In genomic region chr19:38045554-38046253, GRCh38 we compare ENCODE assay signal across 13 cellular contexts.
A peak's percentile ranks its signal among the peaks of the same experiment; 100 is the strongest.
DNase-seq lines count a peak whose midpoint lies in the region; ATAC-seq, FAIRE-seq and TF ChIP-seq lines count a peak whose summit lies in the region.
"Had no signal": no experiment of that assay in that cellular context is flagged by ENCODE, and none has a peak within 500 bp of the region (broad histone marks: within the 10 kb centered on the region; RNA-seq: fewer than 3 reads in every experiment).

No MANE protein-coding gene starts in this region.

- H3K27ac ChIP-seq in CD8-positive, alpha-beta T cell (ENCODE audit: low read depth, low read length): no peak overlapping the region
- no peak overlapping the region for H3K27ac ChIP-seq in body of pancreas
- H3K27ac ChIP-seq: dorsolateral prefrontal cortex, SK-N-MC, thoracic aorta had no signal

- no peaks in the 10 kb centered on the region for H3K27me3 ChIP-seq in CD8-positive, alpha-beta T cell (ENCODE audit: insufficient read depth, low read length)
- no peaks in the 10 kb centered on the region for H3K27me3 ChIP-seq in body of pancreas
- H3K27me3 ChIP-seq: BE2C, dorsolateral prefrontal cortex had no signal

- H3K4me3 ChIP-seq in CD8-positive, alpha-beta T cell (ENCODE audit: low read depth, low read length): no peak overlapping the region
- H3K4me3 ChIP-seq in body of pancreas: no peak overlapping the region
- H3K4me3 ChIP-seq: dorsolateral prefrontal cortex, SK-N-MC, thoracic aorta had no signal

- no peak for TF ChIP-seq CTCF in CD8-positive, alpha-beta T cell (IDR thresholded peaks at IDR 0.05)
- no peak for TF ChIP-seq CTCF in body of pancreas (IDR thresholded peaks at IDR 0.05)

- FAIRE-seq in GM19239 (lab: Jason Lieb, UNC): peak; percentile 64

- H3K4me1 ChIP-seq in CD8-positive, alpha-beta T cell (ENCODE audit: insufficient read depth, low read length): peaks cover 31% of the 10 kb centered on the region
- H3K4me1 ChIP-seq in body of pancreas: no peaks in the 10 kb centered on the region
- H3K4me1 ChIP-seq: BE2C had no signal

- no peak overlapping the region for H3K4me3 Mint-ChIP-seq in CD8-positive, alpha-beta T cell
- no peak overlapping the region for H3K4me3 Mint-ChIP-seq in activated CD8-positive, alpha-beta T cell treated with anti-CD3 and anti-CD28 coated beads, Interleukin-2, amount 10 ng/mL, durations not matched to agents 7 days and 5 days
- peak overlapping the region in 4 of 10 donors; percentile 28 to 55 (median 40) for H3K4me3 Mint-ChIP-seq in naive thymus-derived CD8-positive, alpha-beta T cell

- H3K36me3 Mint-ChIP-seq in CD8-positive, alpha-beta T cell: peaks cover 2% of the 10 kb centered on the region
- H3K36me3 Mint-ChIP-seq in activated CD8-positive, alpha-beta T cell treated with anti-CD3 and anti-CD28 coated beads, Interleukin-2, amount 10 ng/mL, durations not matched to agents 7 days and 5 days (ENCODE audit: low read depth): no peaks in the 10 kb centered on the region
- no peaks in the 10 kb centered on the region for H3K36me3 Mint-ChIP-seq in naive thymus-derived CD8-positive, alpha-beta T cell

- ATAC-seq in CD8-positive, alpha-beta T cell: no peak
- ATAC-seq in activated CD8-positive, alpha-beta T cell treated with anti-CD3 and anti-CD28 coated beads, Interleukin-2, amount 10 ng/mL, durations not matched to agents 7 days and 5 days: no peak
- ATAC-seq in naive thymus-derived CD8-positive, alpha-beta T cell: no peak
- ATAC-seq in body of pancreas: no peak
- ATAC-seq in GM21381 (IDR thresholded peaks at IDR 0.05; ENCODE audit: unreplicated experiment): no peak
- ATAC-seq: left lobe of liver had no signal

- H3K4me1 Mint-ChIP-seq in CD8-positive, alpha-beta T cell (ENCODE audit: low read depth): peaks cover 54% of the 10 kb centered on the region
- H3K4me1 Mint-ChIP-seq in activated CD8-positive, alpha-beta T cell treated with anti-CD3 and anti-CD28 coated beads, Interleukin-2, amount 10 ng/mL, durations not matched to agents 7 days and 5 days (ENCODE audit: low read depth): peaks cover 47% of the 10 kb centered on the region
- H3K4me1 Mint-ChIP-seq in naive thymus-derived CD8-positive, alpha-beta T cell: peaks cover 24 to 62% (median 54%) of the 10 kb centered on the region in 4 donors

- WGBS in body of pancreas, 2 donors: 83 to 86% methylated on average over 15 of the region's 15 CpGs

- no peaks in the 10 kb centered on the region for H3K9me3 Mint-ChIP-seq in CD8-positive, alpha-beta T cell
- H3K9me3 Mint-ChIP-seq in activated CD8-positive, alpha-beta T cell treated with anti-CD3 and anti-CD28 coated beads, Interleukin-2, amount 10 ng/mL, durations not matched to agents 7 days and 5 days (ENCODE audit: insufficient read depth): no peaks in the 10 kb centered on the region
- H3K9me3 Mint-ChIP-seq in naive thymus-derived CD8-positive, alpha-beta T cell: peaks cover 0 to 4% (median 0%) of the 10 kb centered on the region in 9 donors

- no peaks in the 10 kb centered on the region for H3K9me3 ChIP-seq in CD8-positive, alpha-beta T cell (ENCODE audit: low read length)
- H3K9me3 ChIP-seq in body of pancreas: no peaks in the 10 kb centered on the region
- H3K9me3 ChIP-seq: BE2C, thoracic aorta had no signal

- peak overlapping the region; percentile 81 for H3K27ac Mint-ChIP-seq in CD8-positive, alpha-beta T cell
- H3K27ac Mint-ChIP-seq in activated CD8-positive, alpha-beta T cell treated with anti-CD3 and anti-CD28 coated beads, Interleukin-2, amount 10 ng/mL, durations not matched to agents 7 days and 5 days: peak overlapping the region; percentile 29
- peak overlapping the region in 9 of 10 donors; percentile 30 to 92 (median 79) for H3K27ac Mint-ChIP-seq in naive thymus-derived CD8-positive, alpha-beta T cell

- no peaks in the 10 kb centered on the region for H3K27me3 Mint-ChIP-seq in CD8-positive, alpha-beta T cell (ENCODE audit: low read depth)
- H3K27me3 Mint-ChIP-seq in activated CD8-positive, alpha-beta T cell treated with anti-CD3 and anti-CD28 coated beads, Interleukin-2, amount 10 ng/mL, durations not matched to agents 7 days and 5 days (ENCODE audit: low read depth): no peaks in the 10 kb centered on the region
- no peaks in the 10 kb centered on the region for H3K27me3 Mint-ChIP-seq in naive thymus-derived CD8-positive, alpha-beta T cell

- no peaks in the 10 kb centered on the region for H3K36me3 ChIP-seq in CD8-positive, alpha-beta T cell (ENCODE audit: insufficient read depth, low read length)
- H3K36me3 ChIP-seq in body of pancreas (replicated peaks in 1 of 2; ENCODE audit: insufficient read depth in 1 of 2, low read depth in 2 of 2): no peaks in the 10 kb centered on the region
- H3K36me3 ChIP-seq: BE2C, thoracic aorta had no signal

- intact Hi-C loops in CD8-positive, alpha-beta T cell (cut with DNase I, micrococcal nuclease): loop anchor here (5.0 to 10.0 kb wide), 3 partner anchors 179 to 1361 kb away; partner anchors contain the start of genes CATSPERG (in 2 of the 2), DPF1 (in 1 of the 2) and ZNF567 (in 1 of the 2)
- intact Hi-C loops in body of pancreas (cut with DNase I): no loop called here

- CTCF ChIA-PET in CD8-positive, alpha-beta T cell (lab: Charles Lee): interaction anchor here (0.6 kb wide), 1 partner anchor 181 kb away, joined by 3 read pairs; no protein-coding TSS in a partner anchor
- CTCF ChIA-PET in activated CD8-positive, alpha-beta T cell treated with anti-CD3 and anti-CD28 coated beads, Interleukin-2, amount 10 ng/mL, durations not matched to agents 7 days and 5 days (lab: Charles Lee): interaction anchor here (1.8 kb wide), 1 partner anchor 143 kb away, joined by 7 read pairs; no protein-coding TSS in a partner anchor

- DNase-seq in CD8-positive, alpha-beta T cell: no peak
- no peak for DNase-seq in GM19239 (ENCODE audit: insufficient read length, low spot score)
- no peak for DNase-seq in activated CD8-positive, alpha-beta T cell treated with anti-CD3 and anti-CD28 coated beads, Interleukin-2, amount 10 ng/mL, durations not matched to agents 7 days and 5 days
- DNase-seq in naive thymus-derived CD8-positive, alpha-beta T cell: peak in 1 of 10 donors; percentile 61
- DNase-seq in body of pancreas: no peak
- DNase-seq in GOT3 (lab: John Stamatoyannopoulos, UW): no peak
- DNase-seq: BE2C, dorsolateral prefrontal cortex, NCI-H2227 treated with DMSO at 0.1 percent for 48 hours had no signal

- POLR2A ChIA-PET in CD8-positive, alpha-beta T cell (lab: Charles Lee): no interaction called here
- POLR2A ChIA-PET in activated CD8-positive, alpha-beta T cell treated with anti-CD3 and anti-CD28 coated beads, Interleukin-2, amount 10 ng/mL, durations not matched to agents 7 days and 5 days (lab: Charles Lee): interaction anchor here (0.8 kb wide), 1 partner anchor 143 kb away, joined by 3 read pairs; no protein-coding TSS in a partner anchor
- POLR2A ChIA-PET in naive thymus-derived CD8-positive, alpha-beta T cell (lab: Charles Lee): no interaction called here

- TF ChIP-seq POLR2A in body of pancreas (IDR thresholded peaks at IDR 0.05): no peak

Comparison
In these comparisons a context has a peak if more than half of its experiments do, and no peak if none do; other contexts are left out.
1. H3K27ac Mint-ChIP-seq: peak in every context shown above with its lines; median percentile 81 in CD8-positive, alpha-beta T cell; 79 in naive thymus-derived CD8-positive, alpha-beta T cell; 29 in activated CD8-positive, alpha-beta T cell treated with anti-CD3 and anti-CD28 coated beads, Interleukin-2, amount 10 ng/mL, durations not matched to agents 7 days and 5 days.